In the genomic region with DNA sequence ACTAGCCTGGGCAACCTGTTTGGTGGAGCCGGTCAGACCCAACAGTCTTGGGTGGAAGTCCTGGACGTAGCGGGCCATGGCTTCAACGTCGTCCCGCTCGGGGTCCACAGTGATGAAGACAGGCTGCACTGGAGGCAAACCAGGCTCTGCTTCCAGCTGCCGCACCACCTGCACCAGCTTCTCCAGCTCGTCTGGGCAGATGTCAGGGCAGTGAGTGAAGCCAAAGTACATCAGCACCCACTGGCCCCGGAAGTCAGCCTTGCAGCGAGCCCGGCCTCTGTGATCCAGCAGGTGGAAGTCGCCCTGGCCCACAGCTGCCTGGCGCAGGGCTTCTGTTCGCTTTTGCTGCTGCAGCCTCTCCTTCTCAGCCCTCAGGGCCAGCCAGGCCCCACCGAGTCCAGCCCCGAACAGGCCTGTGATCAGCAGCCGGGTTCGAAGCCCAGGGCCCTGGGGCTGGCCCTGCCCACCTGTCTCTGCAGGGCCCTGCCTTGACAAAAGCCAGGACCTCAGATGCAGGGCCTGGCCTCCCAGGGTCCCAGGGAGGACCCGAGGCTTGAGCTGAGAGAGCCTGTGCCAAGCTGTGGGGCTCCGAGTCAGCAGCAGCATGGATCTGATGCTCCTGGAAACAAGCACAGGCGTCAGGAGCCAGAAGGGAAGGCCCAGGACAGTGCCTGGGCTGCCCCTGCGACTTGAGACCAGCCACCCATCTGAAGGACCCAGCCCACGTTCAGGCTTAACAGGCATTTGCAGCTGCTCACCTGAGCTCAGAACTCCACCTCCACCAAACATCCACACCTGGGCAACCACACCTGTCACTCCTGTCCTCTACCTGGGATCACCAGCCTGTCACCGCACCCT, we compare ENCODE assay signal across 9 cellular contexts. TPM values are rescaled to one million over a fixed set of nuclear protein-coding genes. Genes with fewer than 3 reads are reported as not detected.
DNase-seq lines count a peak whose midpoint lies in the region; ATAC-seq, FAIRE-seq and TF ChIP-seq lines count a peak whose summit lies in the region.
"Had no signal": no experiment of that assay in that cellular context is flagged by ENCODE, and none has a peak within 500 bp of the region (broad histone marks: within the 10 kb centered on the region; RNA-seq: fewer than 3 reads in every experiment).

No MANE protein-coding gene starts in this region.

- no peaks in the 10 kb centered on the region for H3K27me3 Mint-ChIP-seq in CD4-positive, alpha-beta T cell
- H3K27me3 Mint-ChIP-seq in natural killer cell (ENCODE audit: low read depth in 2 of 2) = no peaks in the 10 kb centered on the region

- POLR2A ChIA-PET in CD4-positive, alpha-beta T cell (lab: Charles Lee) = interaction anchor here (1.7 to 6.7 kb wide), 7 partner anchors 14 to 97 kb away, joined by 7 to 258 read pairs (median 71); partner anchors contain the start of genes KLHDC7B, LMF2, NCAPH2 and SYCE3

- H3K36me3 Mint-ChIP-seq in CD4-positive, alpha-beta T cell (ENCODE audit: low read depth) = peaks cover 45% of the 10 kb centered on the region
- no peaks in the 10 kb centered on the region for H3K36me3 Mint-ChIP-seq in natural killer cell

- no peaks in the 10 kb centered on the region for H3K9me3 ChIP-seq in CD4-positive, alpha-beta T cell (ENCODE audit: control insufficient read depth, low read length)
- no peaks in the 10 kb centered on the region for H3K9me3 ChIP-seq in KOPT-K1 (ENCODE audit: insufficient read depth, low read length, poor library complexity, severe bottlenecking)

- intact Hi-C loops in CD4-positive, alpha-beta T cell (cut with DNase I, micrococcal nuclease) = loop anchor here in 1 of 2 experiments (2.0 kb wide), 1 partner anchor 15 kb away; the partner anchor contains the start of gene NCAPH2
- intact Hi-C loops in natural killer cell (cut with micrococcal nuclease) = no loop called here

- no peaks in the 10 kb centered on the region for H3K27me3 ChIP-seq in CD4-positive, alpha-beta T cell (ENCODE audit: control insufficient read depth, insufficient read depth, low read length)

- TF ChIP-seq CTCF in CD4-positive, alpha-beta T cell (IDR thresholded peaks at IDR 0.05) = no peak
- TF ChIP-seq CTCF in choroid plexus epithelial cell (conservative IDR thresholded peaks at IDR 0.05; ENCODE audit: low read depth, low read length) = no peak
- no peak for TF ChIP-seq CTCF in natural killer cell (IDR thresholded peaks at IDR 0.05)

- H3K4me3 ChIP-seq in choroid plexus epithelial cell (ENCODE audit: low read depth, low read length) = peak overlapping the region; percentile 84

- CTCF ChIA-PET in CD4-positive, alpha-beta T cell (lab: Charles Lee) = interaction anchor here (5.2 kb wide), 1 partner anchor 40 kb away, joined by 70 read pairs; the partner anchor contains the start of gene SYCE3

- H3K27ac ChIP-seq in CD4-positive, alpha-beta T cell (ENCODE audit: low read depth, low read length) = no peak overlapping the region
- peak overlapping the region; percentile 93 for H3K27ac ChIP-seq in KOPT-K1 (ENCODE audit: low read depth, low read length, poor library complexity, severe bottlenecking)

- H3K4me3 Mint-ChIP-seq in CD4-positive, alpha-beta T cell = peak overlapping the region; percentile 91
- H3K4me3 Mint-ChIP-seq in natural killer cell = peak overlapping the region; percentile 90

- no peak for DNase-seq in CD4-positive, alpha-beta T cell
- DNase-seq in choroid plexus epithelial cell (ENCODE audit: low read depth) (no peak), natural killer cell (no peak), RCC 7860 (ENCODE audit: low spot score) (no peak), NCI-H2196 treated with DMSO at 0.1 percent for 48 hours (lab: John Stamatoyannopoulos, UW; ENCODE audit: unreplicated experiment) (no peak)
- DNase-seq: HCEC 1CT had no signal

- no peak for ATAC-seq in CD4-positive, alpha-beta T cell (ENCODE audit: poor library complexity)
- no peak for ATAC-seq in natural killer cell
- no peak for ATAC-seq in GM18861 (IDR thresholded peaks at IDR 0.05; ENCODE audit: unreplicated experiment)
- no peak for ATAC-seq in HG03442 (IDR thresholded peaks at IDR 0.05; ENCODE audit: unreplicated experiment)

- H3K27ac Mint-ChIP-seq in CD4-positive, alpha-beta T cell = peak overlapping the region; percentile 89
- peak overlapping the region; percentile 81 to 91 for H3K27ac Mint-ChIP-seq in natural killer cell

- no peaks in the 10 kb centered on the region for H3K9me3 Mint-ChIP-seq in CD4-positive, alpha-beta T cell
- H3K9me3 Mint-ChIP-seq in natural killer cell = no peaks in the 10 kb centered on the region

- peaks cover 28% of the 10 kb centered on the region for H3K4me1 Mint-ChIP-seq in CD4-positive, alpha-beta T cell (ENCODE audit: low read depth)
- H3K4me1 Mint-ChIP-seq in natural killer cell = peaks cover 26 to 30% of the 10 kb centered on the region in 2 donors

- peaks cover 54% of the 10 kb centered on the region for H3K36me3 ChIP-seq in KOPT-K1 (ENCODE audit: insufficient read depth, low read length)

- FAIRE-seq in RCC 7860 (lab: Jason Lieb, UNC) = no peak

RNA-seq across cellular contexts. Expression of gene SCO2, which starts 1.4 kb away (rescaled TPM):
- 1 to 10 TPM in 1 of 2 experiments, under 1 TPM in 1; 0.61 to 5.6 TPM for total RNA-seq in CD4-positive, alpha-beta T cell
- total RNA-seq in natural killer cell = 10 to 100 TPM in 1 of 3 donors, 1 to 10 TPM in 2; 2.8 to 13.5 (median 8.4) TPM

RNA-seq across cellular contexts. Expression of gene TYMP, which starts 5.8 kb away (rescaled TPM):
- 10 to 100 TPM in 1 of 2 experiments, 1 to 10 TPM in 1; 9.9 to 10.0 TPM for total RNA-seq in CD4-positive, alpha-beta T cell
- 10 to 100 TPM; 17.7 to 44.6 (median 32.4) TPM for total RNA-seq in natural killer cell

RNA-seq across cellular contexts. Expression of gene NCAPH2, which starts 16.0 kb away (rescaled TPM):
- 100 to 1,000 TPM; 184 to 185 TPM for total RNA-seq in CD4-positive, alpha-beta T cell
- total RNA-seq in natural killer cell = 100 to 1,000 TPM in 2 of 3 donors, 10 to 100 TPM in 1; 94.5 to 106 (median 104) TPM

RNA-seq across cellular contexts. Expression of gene LMF2, which starts 16.5 kb away (rescaled TPM):
- 100 to 1,000 TPM; 107 to 114 TPM for total RNA-seq in CD4-positive, alpha-beta T cell
- total RNA-seq in natural killer cell = 100 to 1,000 TPM; 114 to 129 (median 122) TPM

RNA-seq across cellular contexts. Expression of gene KLHDC7B, which starts 21.7 kb away (rescaled TPM):
- total RNA-seq in CD4-positive, alpha-beta T cell = 1 to 10 TPM; 2.3 TPM
- 1 to 10 TPM; 2.4 to 6.9 (median 5.3) TPM for total RNA-seq in natural killer cell
